22 cellular contexts compared by ENCODE assay signal in the genomic region with DNA sequence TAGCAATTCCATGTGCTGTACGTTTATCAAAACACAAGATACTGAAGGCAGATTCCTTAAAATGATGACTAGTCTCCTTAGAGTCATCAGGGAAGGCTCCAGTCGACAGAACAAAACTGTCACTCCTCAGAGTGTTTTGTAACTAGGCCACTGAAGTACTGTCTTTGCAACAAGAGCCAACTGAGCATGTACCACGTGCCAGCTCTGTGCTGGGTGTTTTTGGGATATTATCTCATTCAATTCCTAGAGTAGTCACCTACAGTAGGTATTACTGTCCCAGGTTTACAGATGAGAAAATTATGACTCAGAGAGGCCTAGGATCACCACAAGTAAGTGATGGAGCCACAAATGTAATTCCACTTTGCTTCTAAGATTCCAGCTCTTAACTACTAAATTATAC. TPM values are rescaled to one million over a fixed set of nuclear protein-coding genes. Genes with fewer than 3 reads are reported as not detected.
DNase-seq lines count a peak whose midpoint lies in the region; ATAC-seq, FAIRE-seq and TF ChIP-seq lines count a peak whose summit lies in the region.
"Had no signal": no experiment of that assay in that cellular context is flagged by ENCODE, and none has a peak within 500 bp of the region (broad histone marks: within the 10 kb centered on the region; RNA-seq: fewer than 3 reads in every experiment).

No MANE protein-coding gene starts in this region.

- TF ChIP-seq POLR2A in heart left ventricle (IDR thresholded peaks at IDR 0.05) (no peak), GM12878 (IDR thresholded peaks at IDR 0.05; ENCODE audit: low read depth, low read length) (no peak)

- no TSS peak for BruUV-seq in GM12878 (replicated peaks; lab: Mats Ljungman, UMichigan)

- DNase-seq in heart left ventricle (no peak), cardiac septum (ENCODE audit: low spot score) (no peak), GM12878 (ENCODE audit: low read depth, low spot score) (no peak), CD1c-positive myeloid dendritic cell (ENCODE audit: extremely low spot score) (no peak), AG08395 (ENCODE audit: low spot score) (no peak)
- DNase-seq: 8988T; ACHN; C1 segment of cervical spinal cord; Caco-2; CD4-positive, CD25-positive, alpha-beta regulatory T cell; CD8-positive, alpha-beta T cell; DMS153; DND-41; GM23248; H9 had no signal

- H3K4me1 ChIP-seq in heart left ventricle = no peaks in the 10 kb centered on the region
- no peaks in the 10 kb centered on the region for H3K4me1 ChIP-seq in GM12878 (ENCODE audit: control insufficient read depth, insufficient read depth, low read length)
- H3K4me1 ChIP-seq: A549, Caco-2 had no signal

- SMC1A ChIA-PET in GM12878 (lab: Charles Lee; ENCODE audit: uncharacterized antibody, unreplicated experiment) = no interaction called here

- in situ Hi-C loops in GM12878 (cut with MboI) = no loop called here

- intact Hi-C loops in heart left ventricle (cut with DNase I) (loop anchor here in 1 of 10 donors (10.0 kb wide), 1 partner anchor 108 kb away; no protein-coding TSS in a partner anchor), cardiac septum (cut with DNase I) (no loop called here), GM12878 (cut with micrococcal nuclease; ENCODE audit: unreplicated experiment) (no loop called here)

- no peak overlapping the region for H3K4me3 ChIP-seq in heart left ventricle
- no peak overlapping the region for H3K4me3 ChIP-seq in GM12878
- H3K4me3 ChIP-seq: A549, GM23248 had no signal

- RAD21 ChIA-PET in GM12878 (lab: Charles Lee; ENCODE audit: unreplicated experiment) = no interaction called here

- no peaks in the 10 kb centered on the region for H3K9me3 ChIP-seq in heart left ventricle
- H3K9me3 ChIP-seq in GM12878 (replicated peaks; ENCODE audit: control insufficient read depth, insufficient read depth, low read length) = no peaks in the 10 kb centered on the region
- H3K9me3 ChIP-seq: A549, Caco-2 had no signal

- POLR2A ChIA-PET in GM12878 (lab: Charles Lee) = interaction anchor here (0.6 kb wide), 1 partner anchor 1752 kb away, joined by 3 read pairs; no protein-coding TSS in a partner anchor

- H3K27ac ChIP-seq in heart left ventricle (no peak overlapping the region), GM12878 (ENCODE audit: control insufficient read depth, insufficient read depth) (no peak overlapping the region), layer of hippocampus (ENCODE audit: low read depth, low read length) (peak overlapping the region; percentile 2), temporal lobe (ENCODE audit: low read depth, low read length) (peak overlapping the region; percentile 19)
- H3K27ac ChIP-seq: A549, GM23248 had no signal

- no peak for TF ChIP-seq CTCF in heart left ventricle (IDR thresholded peaks at IDR 0.05)
- no peak for TF ChIP-seq CTCF in GM12878 (IDR thresholded peaks at IDR 0.05 in 2 of 3, conservative IDR thresholded peaks at IDR 0.05 in 1 of 3; ENCODE audit: control insufficient read depth in 2 of 3, extremely low read depth in 1 of 3, insufficient read depth in 1 of 3, low read depth in 3 of 3, low read length in 3 of 3)

- H3K79me2 ChIP-seq in GM12878 (ENCODE audit: control insufficient read depth, insufficient read depth, low read length) = no peaks in the 10 kb centered on the region

- TF ChIP-seq RAD21 in GM12878 (IDR thresholded peaks at IDR 0.05; ENCODE audit: insufficient read depth, low read depth, low read length) = no peak

- ATAC-seq in heart left ventricle = peak in 3 of 4 donors; percentile 31 to 65 (median 39)
- ATAC-seq in GM12878 = no peak
- ATAC-seq: A549; CD8-positive, alpha-beta T cell; HCT116 had no signal

- FAIRE-seq in GM12878 (lab: Jason Lieb, UNC) = peak; percentile 31
- FAIRE-seq: A549, G401.6, GM19239, H1 had no signal

- H2AFZ ChIP-seq in GM12878 (ENCODE audit: control insufficient read depth, low read depth, low read length) = no peak overlapping the region
- H2AFZ ChIP-seq: GM23248 had no signal

- H3K9ac ChIP-seq in GM12878 (ENCODE audit: control insufficient read depth, insufficient read depth, low read length) = no peak overlapping the region
- H3K9ac ChIP-seq: GM23248 had no signal

- CTCF ChIA-PET in GM12878 (lab: Yijun Ruan, JAX) = no interaction called here

- H3K27me3 ChIP-seq in heart left ventricle (no peaks in the 10 kb centered on the region), GM12878 (replicated peaks in 1 of 2; ENCODE audit: control insufficient read depth in 2 of 2, insufficient read depth in 2 of 2, low read length in 1 of 2) (no peaks in the 10 kb centered on the region), layer of hippocampus (ENCODE audit: control insufficient read depth, insufficient read depth, low read length) (no peaks in the 10 kb centered on the region)

- H4K20me1 ChIP-seq in GM12878 (ENCODE audit: control insufficient read depth, insufficient read depth) = no peaks in the 10 kb centered on the region

- H3K36me3 ChIP-seq in heart left ventricle (peaks cover 10 to 100% (median 98%) of the 10 kb centered on the region in 9 donors), GM12878 (ENCODE audit: control insufficient read depth in 2 of 2, insufficient read depth in 2 of 2, low read length in 1 of 2) (peaks cover 2 to 6% of the 10 kb centered on the region in 2 experiments)

- WGBS in heart left ventricle, 4 donors = 64 to 87% (median 74%) methylated on average over 3 of the region's 3 CpGs
- WGBS in GM12878 (ENCODE audit: insufficient coverage, insufficient replicate concordance, low lambda C conversion rate, missing lambda C conversion rate) = 37% methylated on average over 3 of the region's 3 CpGs

- H3K4me2 ChIP-seq in GM12878 (ENCODE audit: control insufficient read depth, insufficient read depth) = no peak overlapping the region
- H3K4me2 ChIP-seq: A549 had no signal

- TF ChIP-seq EP300 in GM12878 (IDR thresholded peaks at IDR 0.05; ENCODE audit: borderline replicate concordance in 1 of 2, control insufficient read depth in 1 of 2, low read depth in 2 of 2, low read length in 2 of 2) = no peak

TF ChIP-seq in GM12878, 131 proteins besides CTCF, POLR2A, EP300 and RAD21 (continues in another document):
- no peak for TF ChIP-seq ESRRA (IDR thresholded peaks at IDR 0.05; ENCODE audit: low read length)
- no peak for TF ChIP-seq BRCA1 (IDR thresholded peaks at IDR 0.05; ENCODE audit: low read depth, low read length)
- TF ChIP-seq RELA (IDR thresholded peaks at IDR 0.05; ENCODE audit: borderline replicate concordance, partially characterized antibody) = no peak
- no peak for TF ChIP-seq SMAD5 (IDR thresholded peaks at IDR 0.05; ENCODE audit: low read depth)

RNA-seq across cellular contexts. Expression of a gene that starts 18.3 kb away (rescaled TPM):
- total RNA-seq in heart left ventricle = 10 to 100 TPM; 14.2 to 26.7 (median 18.1) TPM
- 10 to 100 TPM; 10.7 to 12.8 TPM for polyA plus RNA-seq in heart left ventricle
- total RNA-seq in cardiac septum = 22.7 TPM
- total RNA-seq in GM12878 (2013; cell fraction: nucleolus; rRNA removed) = 79.3 and 81.0 TPM in 2 replicates
- 40.9 and 48.1 TPM in 2 replicates for total RNA-seq in GM12878 (2014; rRNA removed)
- total RNA-seq in GM12878 (2014; rRNA removed; fragmentation: Illumina TruSeq; extraction: Trizol) = 51.9 and 52.9 TPM in 2 replicates
- total RNA-seq in GM12878 (2021) = 37.2 and 39.6 TPM in 2 replicates
- 13.3 TPM for polyA plus RNA-seq in GM12878 (2011; ENCODE audit: low read depth)
- 69.0 and 122 TPM in 2 replicates for polyA plus RNA-seq in GM12878 (2011; rRNA removed)
- 19.6 and 21.1 TPM in 2 replicates for polyA plus RNA-seq in GM12878 (2011; cell fraction: cytosol; rRNA removed)
- polyA plus RNA-seq in GM12878 (2011; cell fraction: nucleus; rRNA removed) = 31.3 and 38.7 TPM in 2 replicates
- polyA plus RNA-seq in GM12878 (2012) = 23.0 and 26.3 TPM in 2 replicates
- polyA plus RNA-seq in GM12878 (2014; fragmentation: Illumina TruSeq; extraction: Trizol) = 44.1 and 54.6 TPM in 2 replicates
- polyA plus RNA-seq in GM12878 (2014; fragmentation: Nextera tagmentation; extraction: Ambion mirVana) = 10 to 100 TPM; 17.5 to 27.7 TPM
- 31.1 and 33.6 TPM in 2 replicates for polyA plus RNA-seq in GM12878 (2014; rRNA removed)
- 10 to 100 TPM; 43.7 to 44.6 TPM for polyA plus RNA-seq in GM12878 (2016; fragmentation: Nextera tagmentation; extraction: Ambion mirVana)
- polyA minus RNA-seq in GM12878 (2011; rRNA and poly(A)+ RNA removed) = 77.8 and 123 TPM in 2 replicates
- 25.5 and 27.8 TPM in 2 replicates for polyA minus RNA-seq in GM12878 (2011; cell fraction: cytosol; rRNA and poly(A)+ RNA removed)
- 17.5 and 20.6 TPM in 2 replicates for polyA minus RNA-seq in GM12878 (2011; cell fraction: nucleus; rRNA and poly(A)+ RNA removed)
- total RNA-seq in temporal lobe = 81.1 TPM

RNA-seq across cellular contexts. Expression of a gene that starts 47.1 kb away (rescaled TPM):
- 100 to 1,000 TPM in 3 of 9 donors, 10 to 100 TPM in 6; 84.9 to 208 (median 96.0) TPM for total RNA-seq in heart left ventricle
- 100 to 1,000 TPM in 1 of 2 donors, 10 to 100 TPM in 1; 98.1 to 108 TPM for polyA plus RNA-seq in heart left ventricle
- total RNA-seq in cardiac septum = 114 TPM
- 11.8 and 13.3 TPM in 2 replicates for total RNA-seq in GM12878 (2013; cell fraction: nucleolus; rRNA removed)
- total RNA-seq in GM12878 (2014; rRNA removed) = 10.7 and 11.9 TPM in 2 replicates
- total RNA-seq in GM12878 (2014; rRNA removed; fragmentation: Illumina TruSeq; extraction: Trizol) = 9.2 and 9.5 TPM in 2 replicates
- 6.2 and 8.4 TPM in 2 replicates for total RNA-seq in GM12878 (2021)
- 20.3 TPM for polyA plus RNA-seq in GM12878 (2011; ENCODE audit: low read depth)
- 9.9 and 10.9 TPM in 2 replicates for polyA plus RNA-seq in GM12878 (2011; rRNA removed)
- 4.6 and 5.0 TPM in 2 replicates for polyA plus RNA-seq in GM12878 (2011; cell fraction: cytosol; rRNA removed)
- polyA plus RNA-seq in GM12878 (2011; cell fraction: nucleus; rRNA removed) = 5.7 and 6.6 TPM in 2 replicates
- 12.4 and 14.6 TPM in 2 replicates for polyA plus RNA-seq in GM12878 (2012)
- 9.7 and 10.3 TPM in 2 replicates for polyA plus RNA-seq in GM12878 (2014; fragmentation: Illumina TruSeq; extraction: Trizol)
- 1 to 10 TPM; 2.1 to 3.7 TPM for polyA plus RNA-seq in GM12878 (2014; fragmentation: Nextera tagmentation; extraction: Ambion mirVana)
- polyA plus RNA-seq in GM12878 (2014; rRNA removed) = 5.6 and 6.7 TPM in 2 replicates
- polyA plus RNA-seq in GM12878 (2016; fragmentation: Nextera tagmentation; extraction: Ambion mirVana) = 10 to 100 TPM; 11.5 to 11.7 TPM
- polyA minus RNA-seq in GM12878 (2011; rRNA and poly(A)+ RNA removed) = 19.4 and 25.1 TPM in 2 replicates
- polyA minus RNA-seq in GM12878 (2011; cell fraction: cytosol; rRNA and poly(A)+ RNA removed) = 4.1 TPM in 2 replicates
- 6.2 and 15.4 TPM in 2 replicates for polyA minus RNA-seq in GM12878 (2011; cell fraction: nucleus; rRNA and poly(A)+ RNA removed)
- 196 TPM for total RNA-seq in temporal lobe

Comparison
In these comparisons a context has a peak if more than half of its experiments do, and no peak if none do; other contexts are left out.
1. H3K27ac ChIP-seq: peak in layer of hippocampus (single experiment) and temporal lobe (single experiment); none in heart left ventricle (0 of 12) and GM12878 (single experiment).